Comparison of ENCODE assay signal across 3 cellular contexts in the genomic region with DNA sequence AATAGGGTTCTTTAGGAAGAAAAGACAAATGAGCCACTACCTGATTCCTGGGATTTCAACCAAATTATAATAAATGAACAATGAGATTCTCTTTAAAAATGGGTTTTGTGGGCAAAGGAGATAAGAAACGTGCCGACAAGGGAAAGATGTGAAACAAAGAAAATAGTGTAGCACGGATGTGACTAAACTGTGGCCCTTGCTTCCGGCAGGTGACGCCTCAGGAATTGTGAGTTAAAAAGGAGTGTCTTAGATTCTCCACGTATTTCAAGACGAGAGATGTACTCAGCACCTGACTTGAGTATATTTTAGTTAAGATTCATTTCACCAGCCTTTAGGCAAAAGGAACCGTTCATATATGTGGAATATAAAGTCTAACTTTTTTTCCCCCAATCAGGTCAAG.
TF ChIP-seq lines count a peak whose summit lies in the region.

No MANE protein-coding gene starts in this region.

TF ChIP-seq in SK-N-SH, 30 proteins besides CTCF, POLR2A, EP300 and RAD21:
- TF ChIP-seq, protein P1, sequence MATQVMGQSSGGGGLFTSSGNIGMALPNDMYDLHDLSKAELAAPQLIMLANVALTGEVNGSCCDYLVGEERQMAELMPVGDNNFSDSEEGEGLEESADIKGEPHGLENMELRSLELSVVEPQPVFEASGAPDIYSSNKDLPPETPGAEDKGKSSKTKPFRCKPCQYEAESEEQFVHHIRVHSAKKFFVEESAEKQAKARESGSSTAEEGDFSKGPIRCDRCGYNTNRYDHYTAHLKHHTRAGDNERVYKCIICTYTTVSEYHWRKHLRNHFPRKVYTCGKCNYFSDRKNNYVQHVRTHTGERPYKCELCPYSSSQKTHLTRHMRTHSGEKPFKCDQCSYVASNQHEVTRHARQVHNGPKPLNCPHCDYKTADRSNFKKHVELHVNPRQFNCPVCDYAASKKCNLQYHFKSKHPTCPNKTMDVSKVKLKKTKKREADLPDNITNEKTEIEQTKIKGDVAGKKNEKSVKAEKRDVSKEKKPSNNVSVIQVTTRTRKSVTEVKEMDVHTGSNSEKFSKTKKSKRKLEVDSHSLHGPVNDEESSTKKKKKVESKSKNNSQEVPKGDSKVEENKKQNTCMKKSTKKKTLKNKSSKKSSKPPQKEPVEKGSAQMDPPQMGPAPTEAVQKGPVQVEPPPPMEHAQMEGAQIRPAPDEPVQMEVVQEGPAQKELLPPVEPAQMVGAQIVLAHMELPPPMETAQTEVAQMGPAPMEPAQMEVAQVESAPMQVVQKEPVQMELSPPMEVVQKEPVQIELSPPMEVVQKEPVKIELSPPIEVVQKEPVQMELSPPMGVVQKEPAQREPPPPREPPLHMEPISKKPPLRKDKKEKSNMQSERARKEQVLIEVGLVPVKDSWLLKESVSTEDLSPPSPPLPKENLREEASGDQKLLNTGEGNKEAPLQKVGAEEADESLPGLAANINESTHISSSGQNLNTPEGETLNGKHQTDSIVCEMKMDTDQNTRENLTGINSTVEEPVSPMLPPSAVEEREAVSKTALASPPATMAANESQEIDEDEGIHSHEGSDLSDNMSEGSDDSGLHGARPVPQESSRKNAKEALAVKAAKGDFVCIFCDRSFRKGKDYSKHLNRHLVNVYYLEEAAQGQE (IDR thresholded peaks at IDR 0.05; ENCODE audit: low read depth, low read length): no peak
- TF ChIP-seq CHD2 (IDR thresholded peaks at IDR 0.05; ENCODE audit: low read length, partially characterized antibody) (no peak), EZH2phosphoT487 (IDR thresholded peaks at IDR 0.05; ENCODE audit: borderline replicate concordance, low read depth) (no peak), RFX5 (IDR thresholded peaks at IDR 0.05; ENCODE audit: low read length) (no peak)

TF ChIP-seq in SK-N-SH treated with all-trans-retinoic acid at 6 μM for 48 hours, 23 proteins besides CTCF, POLR2A, EP300 and RAD21:
- TF ChIP-seq ZC3H10 (CRISPR knock-in tag; IDR thresholded peaks at IDR 0.05) (no peak), PPARA (CRISPR knock-in tag; IDR thresholded peaks at IDR 0.05; ENCODE audit: borderline replicate concordance) (no peak), RARB (CRISPR knock-in tag; IDR thresholded peaks at IDR 0.05) (no peak), GLIS3 (CRISPR knock-in tag; IDR thresholded peaks at IDR 0.05) (no peak), ARNTL (CRISPR knock-in tag; IDR thresholded peaks at IDR 0.05; ENCODE audit: borderline replicate concordance, low read depth) (no peak), ZFP3 (CRISPR knock-in tag; IDR thresholded peaks at IDR 0.05) (no peak), CSDC2 (CRISPR knock-in tag; IDR thresholded peaks at IDR 0.05) (no peak), ZNF565 (CRISPR knock-in tag; conservative IDR thresholded peaks at IDR 0.05; ENCODE audit: low read depth) (no peak), BACH2 (CRISPR knock-in tag; IDR thresholded peaks at IDR 0.05; ENCODE audit: borderline replicate concordance) (no peak)
- TF ChIP-seq, protein P2, sequence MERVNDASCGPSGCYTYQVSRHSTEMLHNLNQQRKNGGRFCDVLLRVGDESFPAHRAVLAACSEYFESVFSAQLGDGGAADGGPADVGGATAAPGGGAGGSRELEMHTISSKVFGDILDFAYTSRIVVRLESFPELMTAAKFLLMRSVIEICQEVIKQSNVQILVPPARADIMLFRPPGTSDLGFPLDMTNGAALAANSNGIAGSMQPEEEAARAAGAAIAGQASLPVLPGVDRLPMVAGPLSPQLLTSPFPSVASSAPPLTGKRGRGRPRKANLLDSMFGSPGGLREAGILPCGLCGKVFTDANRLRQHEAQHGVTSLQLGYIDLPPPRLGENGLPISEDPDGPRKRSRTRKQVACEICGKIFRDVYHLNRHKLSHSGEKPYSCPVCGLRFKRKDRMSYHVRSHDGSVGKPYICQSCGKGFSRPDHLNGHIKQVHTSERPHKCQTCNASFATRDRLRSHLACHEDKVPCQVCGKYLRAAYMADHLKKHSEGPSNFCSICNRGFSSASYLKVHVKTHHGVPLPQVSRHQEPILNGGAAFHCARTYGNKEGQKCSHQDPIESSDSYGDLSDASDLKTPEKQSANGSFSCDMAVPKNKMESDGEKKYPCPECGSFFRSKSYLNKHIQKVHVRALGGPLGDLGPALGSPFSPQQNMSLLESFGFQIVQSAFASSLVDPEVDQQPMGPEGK (CRISPR knock-in tag; IDR thresholded peaks at IDR 0.05; ENCODE audit: borderline replicate concordance): no peak

TF ChIP-seq in HCT116, 20 proteins besides CTCF, POLR2A, EP300 and RAD21:
- TF ChIP-seq EGR1 (IDR thresholded peaks at IDR 0.05; ENCODE audit: low read depth) (no peak), TCF7L2 (IDR thresholded peaks at IDR 0.05; ENCODE audit: borderline replicate concordance, extremely low read depth, insufficient read depth, insufficient read length) (peak; percentile 32)
